In the genomic region with DNA sequence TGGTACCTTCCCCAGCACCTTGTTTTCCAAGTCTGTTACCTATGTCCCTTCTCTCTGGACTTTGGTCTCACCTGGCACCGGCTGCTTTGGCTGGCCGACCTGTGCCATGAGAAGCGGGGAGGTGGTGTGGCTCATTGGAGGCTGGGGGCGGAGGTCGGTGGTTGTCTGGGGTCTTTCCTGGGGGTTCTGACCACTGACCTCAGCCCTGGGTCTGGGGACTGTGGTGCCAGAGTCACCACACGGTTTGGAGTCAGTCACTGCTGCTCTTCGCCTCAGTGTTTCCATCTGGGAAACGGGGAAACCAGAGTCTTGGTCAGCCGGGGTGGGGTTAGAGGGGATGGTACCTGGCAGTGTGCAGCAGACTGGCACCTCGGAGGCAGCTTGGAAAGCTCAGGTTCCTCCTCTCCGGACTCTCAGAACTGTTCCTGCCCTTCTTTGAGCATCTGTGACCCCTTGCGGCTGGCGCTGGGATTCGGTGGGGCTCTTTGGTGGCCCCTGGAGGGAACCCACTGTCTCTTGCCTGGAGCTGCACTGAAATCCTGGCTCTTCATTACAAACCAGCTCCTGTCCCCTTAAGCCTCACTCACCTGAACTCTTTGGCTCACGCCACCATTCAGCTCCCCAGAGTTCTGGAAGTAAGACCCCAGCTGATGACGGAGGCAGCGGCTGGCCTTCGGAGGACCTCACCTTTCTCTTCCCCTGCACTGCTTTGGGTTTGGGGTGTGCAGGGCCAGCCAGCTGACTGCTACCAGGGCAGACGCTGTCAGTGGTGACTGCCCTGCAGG, we compare ENCODE assay signal across 23 cellular contexts. TPM values are rescaled to one million over a fixed set of nuclear protein-coding genes. Genes with fewer than 3 reads are reported as not detected.
A peak's percentile ranks its signal among the peaks of the same experiment; 100 is the strongest.
DNase-seq lines count a peak whose midpoint lies in the region; ATAC-seq, FAIRE-seq and TF ChIP-seq lines count a peak whose summit lies in the region.
"Had no signal": no experiment of that assay in that cellular context is flagged by ENCODE, and none has a peak within 500 bp of the region (broad histone marks: within the 10 kb centered on the region; RNA-seq: fewer than 3 reads in every experiment).

No MANE protein-coding gene starts in this region.

- H3K14ac ChIP-seq in mesenchymal stem cell (ENCODE audit: low read length in 2 of 2): peak overlapping the region in 1 of 2 experiments; percentile 79

- H3K23ac ChIP-seq in mesenchymal stem cell (ENCODE audit: low read length in 2 of 2): no peak overlapping the region

- H3K4me3 ChIP-seq in OCI-LY1 (ENCODE audit: low read depth, low read length, poor library complexity, severe bottlenecking): no peak overlapping the region
- H3K4me3 ChIP-seq in mesenchymal stem cell (ENCODE audit: insufficient read depth in 1 of 2, low read depth in 1 of 2, low read length in 2 of 2): no peak overlapping the region
- H3K4me3 ChIP-seq: tibial nerve had no signal

- DNase-seq in mesenchymal stem cell (no peak), DMS153 treated with DMSO at 0.1 percent for 48 hours (lab: John Stamatoyannopoulos, UW; ENCODE audit: unreplicated experiment) (no peak), SIG-M5 (lab: John Stamatoyannopoulos, UW) (no peak), D721Med (ENCODE audit: insufficient read length, low spot score) (no peak)
- DNase-seq in stimulated activated effector memory CD8-positive, alpha-beta T cell treated with anti-CD3 and anti-CD28 coated beads, Interleukin-12 subunit alpha, Interleukin-12 subunit beta, amount 100 ng/mL, for 72 hours (ENCODE audit: low spot score in 2 of 2): no peak
- DNase-seq: activated CD8-positive, alpha-beta T cell treated with anti-CD3 and anti-CD28 coated beads for 36 hours; activated naive CD8-positive, alpha-beta T cell treated with anti-CD3 and anti-CD28 coated beads for 36 hours; activated T-cell treated with anti-CD3 and anti-CD28 coated beads, Interleukin-2, amount 50 U/mL, for 72 hours; GOT3; islet precursor cell; NCI-H1105 treated with DMSO at 0.1 percent for 48 hours; NCI-H774; stimulated activated CD4-positive, alpha-beta T cell treated with anti-CD3 and anti-CD28 coated beads, Interleukin-12 subunit alpha, Interleukin-12 subunit beta, amount 100 ng/mL, for 4 hours had no signal

- H2BK120ac ChIP-seq in mesenchymal stem cell (ENCODE audit: low read depth, low read length): no peak overlapping the region

- H3K4me1 ChIP-seq in OCI-LY1 (ENCODE audit: insufficient read depth, low read length, severe bottlenecking) (peaks cover 26% of the 10 kb centered on the region), mesenchymal stem cell (ENCODE audit: control insufficient read depth, insufficient read depth, low read depth, low read length) (peaks cover 40% of the 10 kb centered on the region)
- H3K4me1 ChIP-seq: parathyroid adenoma had no signal

- no peaks in the 10 kb centered on the region for H3K36me3 Mint-ChIP-seq in stimulated activated effector memory CD8-positive, alpha-beta T cell treated with anti-CD3 and anti-CD28 coated beads, Interleukin-12 subunit alpha, Interleukin-12 subunit beta, amount 100 ng/mL, for 72 hours
- H3K36me3 Mint-ChIP-seq: activated naive CD8-positive, alpha-beta T cell treated with anti-CD3 and anti-CD28 coated beads for 36 hours; stimulated activated memory B cell treated with anti-CD40 and anti-IgM and Interleukin-4, amounts not matched to agents 10 μg/mL and 1 μg/mL and 100 μg/mL, for 72 hours had no signal

- ATAC-seq in stimulated activated effector memory CD8-positive, alpha-beta T cell treated with anti-CD3 and anti-CD28 coated beads, Interleukin-12 subunit alpha, Interleukin-12 subunit beta, amount 100 ng/mL, for 72 hours: no peak
- no peak for ATAC-seq in HG03095 (IDR thresholded peaks at IDR 0.05; ENCODE audit: unreplicated experiment)
- ATAC-seq: activated CD8-positive, alpha-beta T cell treated with anti-CD3 and anti-CD28 coated beads for 36 hours; activated T-cell treated with anti-CD3 and anti-CD28 coated beads, Interleukin-2, amount 50 U/mL, for 72 hours; stimulated activated memory B cell treated with anti-CD40 and anti-IgM and Interleukin-4, amounts not matched to agents 10 μg/mL and 1 μg/mL and 100 μg/mL, for 72 hours had no signal

- H3K27ac Mint-ChIP-seq in stimulated activated effector memory CD8-positive, alpha-beta T cell treated with anti-CD3 and anti-CD28 coated beads, Interleukin-12 subunit alpha, Interleukin-12 subunit beta, amount 100 ng/mL, for 72 hours: peak overlapping the region; percentile 14
- H3K27ac Mint-ChIP-seq: activated CD8-positive, alpha-beta T cell treated with anti-CD3 and anti-CD28 coated beads for 36 hours; activated naive CD8-positive, alpha-beta T cell treated with anti-CD3 and anti-CD28 coated beads for 36 hours; activated T-cell treated with anti-CD3 and anti-CD28 coated beads, Interleukin-2, amount 50 U/mL, for 72 hours; stimulated activated memory B cell treated with anti-CD40 and anti-IgM and Interleukin-4, amounts not matched to agents 10 μg/mL and 1 μg/mL and 100 μg/mL, for 72 hours; T-helper 1 cell treated with Interleukin-12 subunit alpha and Interleukin-12 subunit beta and Interleukin-4 antibody, amounts not matched to agents 30 μg/mL and 1 μg/mL, for 36 hours had no signal

- peak overlapping the region; percentile 86 for H2BK15ac ChIP-seq in mesenchymal stem cell (ENCODE audit: low read depth, poor library complexity, severe bottlenecking)

- peak overlapping the region in 1 of 2 experiments; percentile 55 for H3K18ac ChIP-seq in mesenchymal stem cell (ENCODE audit: low read depth in 1 of 2, low read length in 2 of 2)

- no peak overlapping the region for H2BK5ac ChIP-seq in mesenchymal stem cell (ENCODE audit: low read depth, low read length, poor library complexity, severe bottlenecking)

- peaks cover 10% of the 10 kb centered on the region for H3K4me1 Mint-ChIP-seq in stimulated activated effector memory CD8-positive, alpha-beta T cell treated with anti-CD3 and anti-CD28 coated beads, Interleukin-12 subunit alpha, Interleukin-12 subunit beta, amount 100 ng/mL, for 72 hours

- peak overlapping the region; percentile 71 for H3K27ac ChIP-seq in OCI-LY1 (ENCODE audit: low read depth, low read length, poor library complexity, severe bottlenecking)
- H3K27ac ChIP-seq in cingulate gyrus (ENCODE audit: low read depth, low read length): peak overlapping the region; percentile 92
- H3K27ac ChIP-seq in mesenchymal stem cell (ENCODE audit: low read length, poor library complexity, severe bottlenecking): no peak overlapping the region
- H3K27ac ChIP-seq: HL-60, KMS-11, parathyroid adenoma had no signal

- TF ChIP-seq CTCF in OCI-LY1 (IDR thresholded peaks at IDR 0.05; ENCODE audit: low read length): no peak
- no peak for TF ChIP-seq CTCF in D721Med (IDR thresholded peaks at IDR 0.05; ENCODE audit: insufficient read depth, missing control alignments)

- H3K79me1 ChIP-seq in mesenchymal stem cell (replicated peaks; ENCODE audit: low read length, poor library complexity, severe bottlenecking): no peaks in the 10 kb centered on the region

- H3K9ac ChIP-seq in OCI-LY1 (ENCODE audit: low read length): no peak overlapping the region; the same call in 1 of the 2 replicates
- no peak overlapping the region for H3K9ac ChIP-seq in mesenchymal stem cell (ENCODE audit: low read length)
- H3K9ac ChIP-seq: KMS-11, parathyroid adenoma had no signal

- H3K36me3 ChIP-seq in OCI-LY1 (ENCODE audit: insufficient read depth, low read length) (no peaks in the 10 kb centered on the region), mesenchymal stem cell (ENCODE audit: control insufficient read depth in 1 of 2, insufficient read depth in 2 of 2, low read depth in 1 of 2, low read length in 2 of 2) (no peaks in the 10 kb centered on the region)
- H3K36me3 ChIP-seq: tibial nerve had no signal

- no peak overlapping the region for H4K8ac ChIP-seq in mesenchymal stem cell (ENCODE audit: low read length)

- H3K9me2 ChIP-seq in OCI-LY1 (ENCODE audit: low read depth, low read length): no peaks in the 10 kb centered on the region

- no peak overlapping the region for H3K4me2 ChIP-seq in OCI-LY1 (ENCODE audit: low read length)
- no peak overlapping the region for H3K4me2 ChIP-seq in mesenchymal stem cell (ENCODE audit: low read length, poor library complexity, severe bottlenecking)
- H3K4me2 ChIP-seq: KMS-11 had no signal

- H2AFZ ChIP-seq in OCI-LY1 (ENCODE audit: low read length): no peak overlapping the region
- no peak overlapping the region for H2AFZ ChIP-seq in mesenchymal stem cell (ENCODE audit: low read depth, low read length)
- H2AFZ ChIP-seq: parathyroid adenoma had no signal

- H3K9me3 Mint-ChIP-seq in stimulated activated effector memory CD8-positive, alpha-beta T cell treated with anti-CD3 and anti-CD28 coated beads, Interleukin-12 subunit alpha, Interleukin-12 subunit beta, amount 100 ng/mL, for 72 hours: no peaks in the 10 kb centered on the region
- H3K9me3 Mint-ChIP-seq: activated CD8-positive, alpha-beta T cell treated with anti-CD3 and anti-CD28 coated beads for 36 hours; activated naive CD8-positive, alpha-beta T cell treated with anti-CD3 and anti-CD28 coated beads for 36 hours; activated T-cell treated with anti-CD3 and anti-CD28 coated beads, Interleukin-2, amount 50 U/mL, for 72 hours; stimulated activated memory B cell treated with anti-CD40 and anti-IgM and Interleukin-4, amounts not matched to agents 10 μg/mL and 1 μg/mL and 100 μg/mL, for 72 hours; T-helper 1 cell treated with Interleukin-12 subunit alpha and Interleukin-12 subunit beta and Interleukin-4 antibody, amounts not matched to agents 30 μg/mL and 1 μg/mL, for 36 hours had no signal

- H3K4me3 Mint-ChIP-seq in stimulated activated effector memory CD8-positive, alpha-beta T cell treated with anti-CD3 and anti-CD28 coated beads, Interleukin-12 subunit alpha, Interleukin-12 subunit beta, amount 100 ng/mL, for 72 hours: no peak overlapping the region
- H3K4me3 Mint-ChIP-seq: activated CD8-positive, alpha-beta T cell treated with anti-CD3 and anti-CD28 coated beads for 36 hours; activated naive CD8-positive, alpha-beta T cell treated with anti-CD3 and anti-CD28 coated beads for 36 hours; activated T-cell treated with anti-CD3 and anti-CD28 coated beads, Interleukin-2, amount 50 U/mL, for 72 hours; stimulated activated memory B cell treated with anti-CD40 and anti-IgM and Interleukin-4, amounts not matched to agents 10 μg/mL and 1 μg/mL and 100 μg/mL, for 72 hours; T-helper 1 cell treated with Interleukin-12 subunit alpha and Interleukin-12 subunit beta and Interleukin-4 antibody, amounts not matched to agents 30 μg/mL and 1 μg/mL, for 36 hours had no signal

- H4K91ac ChIP-seq in mesenchymal stem cell (ENCODE audit: low read length): no peak overlapping the region

- no peaks in the 10 kb centered on the region for H3K79me2 ChIP-seq in OCI-LY1 (ENCODE audit: insufficient read depth, low read length)

- no peak overlapping the region for H2BK12ac ChIP-seq in mesenchymal stem cell (ENCODE audit: low read length in 2 of 2)

- H4K20me1 ChIP-seq in OCI-LY1 (ENCODE audit: insufficient read depth, low read length): no peaks in the 10 kb centered on the region

- H3K4ac ChIP-seq in mesenchymal stem cell (ENCODE audit: low read depth in 1 of 2, low read length in 2 of 2): peak overlapping the region in 1 of 2 experiments; percentile 9

- no peak overlapping the region for H2AK5ac ChIP-seq in mesenchymal stem cell (ENCODE audit: low read length, severe bottlenecking)

- H3K27me3 ChIP-seq in OCI-LY1 (ENCODE audit: insufficient read depth, low read length): no peaks in the 10 kb centered on the region
- H3K27me3 ChIP-seq in mesenchymal stem cell (ENCODE audit: control insufficient read depth in 1 of 2, insufficient read depth in 1 of 2, low read length in 2 of 2): no peaks in the 10 kb centered on the region
- H3K27me3 ChIP-seq: tibial nerve had no signal

- H3K9me3 ChIP-seq in OCI-LY1 (ENCODE audit: low read length) (no peaks in the 10 kb centered on the region), mesenchymal stem cell (ENCODE audit: control insufficient read depth, low read length) (no peaks in the 10 kb centered on the region)
- H3K9me3 ChIP-seq: tibial nerve had no signal

- WGBS in mesenchymal stem cell: 95% methylated on average over 19 of the region's 19 CpGs

- H3F3A ChIP-seq in OCI-LY1 (ENCODE audit: insufficient read depth, low read length): no peaks in the 10 kb centered on the region

- no peak for FAIRE-seq in D721Med (lab: Jason Lieb, UNC)
- FAIRE-seq: bronchial epithelial cell had no signal

RNA-seq across cellular contexts. Expression of gene RXRA, which starts 4.1 kb away (rescaled TPM):
- 37.8 TPM for polyA plus RNA-seq in mesenchymal stem cell (2013, experiment 1 of 2)
- polyA plus RNA-seq in mesenchymal stem cell (2013, experiment 2 of 2): 38.3 TPM
